Comparison of ENCODE assay signal across 10 cellular contexts in the genomic region with DNA sequence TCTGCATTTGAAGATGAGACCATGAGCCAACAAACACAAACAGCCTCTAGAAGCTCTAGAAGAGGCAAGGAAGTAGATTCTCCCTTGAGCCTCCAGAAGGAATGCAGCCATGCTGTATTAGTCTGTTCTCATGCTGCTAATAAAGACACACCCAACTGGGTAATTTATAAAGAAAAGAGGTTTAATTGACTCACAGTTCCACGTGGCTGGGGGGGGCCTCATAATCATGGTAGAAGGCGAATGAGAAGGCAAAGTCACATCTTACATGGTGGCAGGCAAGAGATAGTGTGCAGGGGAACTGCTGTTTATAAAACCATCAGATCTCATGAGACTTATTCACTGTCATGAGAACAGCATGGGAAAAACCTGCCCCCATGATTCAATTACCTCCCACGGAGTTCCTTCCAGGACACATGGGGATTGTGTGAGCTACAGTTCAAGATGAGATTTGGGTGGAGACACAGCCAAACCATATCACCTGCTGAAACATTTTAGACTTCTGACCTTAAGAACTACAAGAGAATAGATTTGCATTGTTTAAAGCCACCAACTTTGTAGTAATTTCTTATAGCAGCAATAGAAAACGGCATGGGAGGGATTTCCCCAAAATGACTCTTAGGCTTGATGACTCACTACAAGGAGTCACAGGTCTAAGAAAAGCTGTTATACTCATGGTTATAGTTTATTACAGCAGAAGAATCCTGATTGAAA.
DNase-seq lines count a peak whose midpoint lies in the region; ATAC-seq and TF ChIP-seq lines count a peak whose summit lies in the region.
"Had no signal": no experiment of that assay in that cellular context is flagged by ENCODE, and none has a peak within 500 bp of the region (broad histone marks: within the 10 kb centered on the region; RNA-seq: fewer than 3 reads in every experiment).

No MANE protein-coding gene starts in this region.

- in situ Hi-C loops in astrocyte of the spinal cord (cut with HindIII; ENCODE audit: low sequenced_read_pairs): no loop called here

- peak; percentile 72 for ATAC-seq in activated CD4-positive, CD25-positive, alpha-beta regulatory T cell treated with anti-CD3 and anti-CD28 coated beads, Interleukin-2, amount 50 U/mL, for 24 hours
- ATAC-seq in HG03196 (IDR thresholded peaks at IDR 0.05; ENCODE audit: unreplicated experiment): peak; percentile 63
- ATAC-seq: gastrocnemius medialis had no signal

- TF ChIP-seq CTCF in astrocyte of the spinal cord (IDR thresholded peaks at IDR 0.05; ENCODE audit: low read depth, low read length): no peak

- no peak for DNase-seq in activated CD4-positive, CD25-positive, alpha-beta regulatory T cell (lab: John Stamatoyannopoulos, UW)
- DNase-seq in astrocyte of the spinal cord (ENCODE audit: low read depth, low spot score) (peak; percentile 69), LoVo (ENCODE audit: low spot score) (no peak), NCI-H526 treated with DMSO at 0.1 percent for 48 hours (lab: John Stamatoyannopoulos, UW) (no peak), hippocampal formation (lab: John Stamatoyannopoulos, UW) (no peak)
- DNase-seq in stimulated activated CD4-positive, alpha-beta T cell treated with anti-CD3 and anti-CD28 coated beads, Interleukin-4, amount 100 ng/mL, for 1 hour: peak; percentile 6
- DNase-seq: gastrocnemius medialis, NCI-H1694 had no signal

- no peak overlapping the region for H3K4me3 ChIP-seq in astrocyte of the spinal cord (ENCODE audit: low read depth, low read length)
- H3K4me3 ChIP-seq: gastrocnemius medialis had no signal

Comparison
In these comparisons a context has a peak if more than half of its experiments do, and no peak if none do; other contexts are left out.
1. DNase-seq: peak in astrocyte of the spinal cord (single experiment) and stimulated activated CD4-positive, alpha-beta T cell treated with anti-CD3 and anti-CD28 coated beads, Interleukin-4, amount 100 ng/mL, for 1 hour (single experiment); none in activated CD4-positive, CD25-positive, alpha-beta regulatory T cell (0 of 4), LoVo (single experiment), NCI-H526 treated with DMSO at 0.1 percent for 48 hours (single experiment) and hippocampal formation (0 of 2).